14 cellular contexts compared by ENCODE assay signal in genomic region chr22:50701076-50701419, GRCh38. TPM values are rescaled to one million over a fixed set of nuclear protein-coding genes. Genes with fewer than 3 reads are reported as not detected.
"Had no signal": no experiment of that assay in that cellular context is flagged by ENCODE, and none has a peak within 500 bp of the region (broad histone marks: within the 10 kb centered on the region; RNA-seq: fewer than 3 reads in every experiment).

No MANE protein-coding gene starts in this region.

- H3K27ac ChIP-seq: body of pancreas, esophagus muscularis mucosa, pancreas had no signal

- DNase-seq: activated CD4-positive, alpha-beta T cell treated with anti-CD3 and anti-CD28 coated beads, Interleukin-2, amount 10 ng/mL, durations not matched to agents 7 days and 5 days; activated CD4-positive, CD25-positive, alpha-beta regulatory T cell; activated CD8-positive, alpha-beta memory T cell treated with anti-CD3 and anti-CD28 coated beads for 24 hours; cerebellar nuclear complex; trophoblast cell had no signal

- H3K27me3 ChIP-seq: body of pancreas, pancreas had no signal

- H3K36me3 ChIP-seq: pancreas had no signal

- ATAC-seq: body of pancreas; pancreas; stimulated activated memory B cell treated with anti-CD40 and anti-IgM and Interleukin-4, amounts not matched to agents 10 μg/mL and 1 μg/mL and 100 μg/mL, for 72 hours; T-helper 17 cell had no signal

- FAIRE-seq: endometrium, pancreas, TTC549 had no signal

- H3K9me3 ChIP-seq: body of pancreas, esophagus muscularis mucosa, pancreas had no signal

- H3K4me3 ChIP-seq: body of pancreas, esophagus muscularis mucosa, pancreas had no signal

RNA-seq across cellular contexts. Expression of gene ACR, which starts 37.0 kb away (rescaled TPM):
- total RNA-seq: activated CD4-positive, alpha-beta T cell treated with anti-CD3 and anti-CD28 coated beads, Interleukin-2, amount 10 ng/mL, durations not matched to agents 7 days and 5 days; body of pancreas; fibroblast of villous mesenchyme; T-helper 17 cell had no signal
- polyA plus RNA-seq: neural cell had no signal
